ENCODE assay signal across 1 cellular context in the genomic region with DNA sequence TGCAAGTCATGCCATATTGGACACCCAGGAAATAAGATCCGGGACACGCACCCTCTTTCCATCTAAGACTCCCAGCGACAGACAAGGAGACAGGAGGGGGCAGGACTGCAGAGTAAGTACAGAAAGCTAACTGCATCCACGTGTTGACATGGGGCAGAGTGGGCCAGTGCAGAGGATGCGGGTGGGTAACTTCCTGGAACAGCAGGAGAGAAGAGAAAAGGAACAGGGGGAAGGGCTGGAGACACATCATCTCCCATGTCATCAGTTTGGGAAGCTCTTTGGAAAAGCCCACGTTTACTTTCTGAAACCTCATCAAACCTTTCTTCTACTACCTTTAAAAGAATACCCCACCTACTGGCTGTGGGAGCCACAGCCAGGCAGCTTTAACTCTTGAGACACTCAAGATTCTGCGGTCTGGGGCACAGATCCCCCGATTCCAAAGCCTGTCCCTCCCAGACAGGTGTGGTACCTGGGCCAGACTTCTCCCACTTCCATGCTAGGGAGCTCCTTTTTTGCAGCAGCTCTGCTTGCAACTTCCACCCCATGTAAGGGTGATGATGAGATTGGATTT.
TF ChIP-seq lines count a peak whose summit lies in the region.

No MANE protein-coding gene starts in this region.

TF ChIP-seq in GM23338, 12 proteins besides CTCF, POLR2A, EP300 and RAD21 (continued from another document):
- TF ChIP-seq, protein P1, sequence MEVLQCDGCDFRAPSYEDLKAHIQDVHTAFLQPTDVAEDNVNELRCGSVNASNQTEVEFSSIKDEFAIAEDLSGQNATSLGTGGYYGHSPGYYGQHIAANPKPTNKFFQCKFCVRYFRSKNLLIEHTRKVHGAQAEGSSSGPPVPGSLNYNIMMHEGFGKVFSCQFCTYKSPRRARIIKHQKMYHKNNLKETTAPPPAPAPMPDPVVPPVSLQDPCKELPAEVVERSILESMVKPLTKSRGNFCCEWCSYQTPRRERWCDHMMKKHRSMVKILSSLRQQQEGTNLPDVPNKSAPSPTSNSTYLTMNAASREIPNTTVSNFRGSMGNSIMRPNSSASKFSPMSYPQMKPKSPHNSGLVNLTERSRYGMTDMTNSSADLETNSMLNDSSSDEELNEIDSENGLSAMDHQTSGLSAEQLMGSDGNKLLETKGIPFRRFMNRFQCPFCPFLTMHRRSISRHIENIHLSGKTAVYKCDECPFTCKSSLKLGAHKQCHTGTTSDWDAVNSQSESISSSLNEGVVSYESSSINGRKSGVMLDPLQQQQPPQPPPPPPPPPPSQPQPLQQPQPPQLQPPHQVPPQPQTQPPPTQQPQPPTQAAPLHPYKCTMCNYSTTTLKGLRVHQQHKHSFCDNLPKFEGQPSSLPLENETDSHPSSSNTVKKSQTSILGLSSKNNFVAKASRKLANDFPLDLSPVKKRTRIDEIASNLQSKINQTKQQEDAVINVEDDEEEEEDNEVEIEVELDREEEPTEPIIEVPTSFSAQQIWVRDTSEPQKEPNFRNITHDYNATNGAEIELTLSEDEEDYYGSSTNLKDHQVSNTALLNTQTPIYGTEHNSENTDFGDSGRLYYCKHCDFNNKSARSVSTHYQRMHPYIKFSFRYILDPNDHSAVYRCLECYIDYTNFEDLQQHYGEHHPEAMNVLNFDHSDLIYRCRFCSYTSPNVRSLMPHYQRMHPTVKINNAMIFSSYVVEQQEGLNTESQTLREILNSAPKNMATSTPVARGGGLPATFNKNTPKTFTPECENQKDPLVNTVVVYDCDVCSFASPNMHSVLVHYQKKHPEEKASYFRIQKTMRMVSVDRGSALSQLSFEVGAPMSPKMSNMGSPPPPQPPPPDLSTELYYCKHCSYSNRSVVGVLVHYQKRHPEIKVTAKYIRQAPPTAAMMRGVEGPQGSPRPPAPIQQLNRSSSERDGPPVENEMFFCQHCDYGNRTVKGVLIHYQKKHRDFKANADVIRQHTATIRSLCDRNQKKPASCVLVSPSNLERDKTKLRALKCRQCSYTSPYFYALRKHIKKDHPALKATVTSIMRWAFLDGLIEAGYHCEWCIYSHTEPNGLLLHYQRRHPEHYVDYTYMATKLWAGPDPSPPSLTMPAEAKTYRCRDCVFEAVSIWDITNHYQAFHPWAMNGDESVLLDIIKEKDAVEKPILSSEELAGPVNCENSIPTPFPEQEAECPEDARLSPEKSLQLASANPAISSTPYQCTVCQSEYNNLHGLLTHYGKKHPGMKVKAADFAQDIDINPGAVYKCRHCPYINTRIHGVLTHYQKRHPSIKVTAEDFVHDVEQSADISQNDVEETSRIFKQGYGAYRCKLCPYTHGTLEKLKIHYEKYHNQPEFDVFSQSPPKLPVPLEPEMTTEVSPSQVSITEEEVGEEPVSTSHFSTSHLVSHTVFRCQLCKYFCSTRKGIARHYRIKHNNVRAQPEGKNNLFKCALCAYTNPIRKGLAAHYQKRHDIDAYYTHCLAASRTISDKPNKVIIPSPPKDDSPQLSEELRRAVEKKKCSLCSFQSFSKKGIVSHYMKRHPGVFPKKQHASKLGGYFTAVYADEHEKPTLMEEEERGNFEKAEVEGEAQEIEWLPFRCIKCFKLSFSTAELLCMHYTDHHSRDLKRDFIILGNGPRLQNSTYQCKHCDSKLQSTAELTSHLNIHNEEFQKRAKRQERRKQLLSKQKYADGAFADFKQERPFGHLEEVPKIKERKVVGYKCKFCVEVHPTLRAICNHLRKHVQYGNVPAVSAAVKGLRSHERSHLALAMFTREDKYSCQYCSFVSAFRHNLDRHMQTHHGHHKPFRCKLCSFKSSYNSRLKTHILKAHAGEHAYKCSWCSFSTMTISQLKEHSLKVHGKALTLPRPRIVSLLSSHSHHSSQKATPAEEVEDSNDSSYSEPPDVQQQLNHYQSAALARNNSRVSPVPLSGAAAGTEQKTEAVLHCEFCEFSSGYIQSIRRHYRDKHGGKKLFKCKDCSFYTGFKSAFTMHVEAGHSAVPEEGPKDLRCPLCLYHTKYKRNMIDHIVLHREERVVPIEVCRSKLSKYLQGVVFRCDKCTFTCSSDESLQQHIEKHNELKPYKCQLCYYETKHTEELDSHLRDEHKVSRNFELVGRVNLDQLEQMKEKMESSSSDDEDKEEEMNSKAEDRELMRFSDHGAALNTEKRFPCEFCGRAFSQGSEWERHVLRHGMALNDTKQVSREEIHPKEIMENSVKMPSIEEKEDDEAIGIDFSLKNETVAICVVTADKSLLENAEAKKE (CRISPR knock-in tag; IDR thresholded peaks at IDR 0.05), result no peak
- TF ChIP-seq NANOG (IDR thresholded peaks at IDR 0.05; ENCODE audit: borderline replicate concordance) (no peak), STAT1 (IDR thresholded peaks at IDR 0.05; ENCODE audit: unreplicated experiment) (no peak), JUNB (IDR thresholded peaks at IDR 0.05; ENCODE audit: unreplicated experiment) (no peak)
